8 cellular contexts compared by ENCODE assay signal in genomic region chr2:127702395-127703009, GRCh38. TPM values are rescaled to one million over a fixed set of nuclear protein-coding genes. Genes with fewer than 3 reads are reported as not detected.
DNase-seq lines count a peak whose midpoint lies in the region; ATAC-seq and TF ChIP-seq lines count a peak whose summit lies in the region.

No MANE protein-coding gene starts in this region.

- peak overlapping the region; percentile 76 to 97 (median 89) for H3K4me2 ChIP-seq in BLaER1 treated with 17β-estradiol and CSF1 and Interleukin-3, amounts not matched to agents 10 nM and 100 nM

- peaks cover 6% of the 10 kb centered on the region for H3K27me3 Mint-ChIP-seq in nephron progenitor cell (ENCODE audit: low read depth, poor library complexity)

- peaks cover 34 to 51% (median 40%) of the 10 kb centered on the region in 10 experiments for H3K4me1 ChIP-seq in BLaER1 treated with 17β-estradiol and CSF1 and Interleukin-3, amounts not matched to agents 10 nM and 100 nM
- H3K4me1 ChIP-seq in ectodermal cell (ENCODE audit: control insufficient read depth, insufficient read depth, low read length) = peaks cover 17% of the 10 kb centered on the region

- H3K9me3 Mint-ChIP-seq in nephron progenitor cell = no peaks in the 10 kb centered on the region

- peak overlapping the region; percentile 68 to 89 (median 80) for H3K4me3 ChIP-seq in BLaER1 treated with 17β-estradiol and CSF1 and Interleukin-3, amounts not matched to agents 10 nM and 100 nM
- H3K4me3 ChIP-seq in ectodermal cell (ENCODE audit: insufficient read depth, low read depth, low read length) = peak overlapping the region; percentile 83

- TF ChIP-seq CTCF in nephron progenitor cell (IDR thresholded peaks at IDR 0.05) = no peak

- H3K27me3 ChIP-seq in BLaER1 treated with 17β-estradiol and CSF1 and Interleukin-3, amounts not matched to agents 10 nM and 100 nM = no peaks in the 10 kb centered on the region
- no peaks in the 10 kb centered on the region for H3K27me3 ChIP-seq in ectodermal cell (ENCODE audit: control insufficient read depth, insufficient read depth, low read length, poor library complexity, severe bottlenecking)

- no peaks in the 10 kb centered on the region for H3K9me3 ChIP-seq in BLaER1 treated with 17β-estradiol and CSF1 and Interleukin-3, amounts not matched to agents 10 nM and 100 nM (replicated peaks in 1 of 11)
- no peaks in the 10 kb centered on the region for H3K9me3 ChIP-seq in ectodermal cell (ENCODE audit: control insufficient read depth, low read length)

- H3K36me3 Mint-ChIP-seq in nephron progenitor cell (ENCODE audit: low read depth) = peaks cover 49% of the 10 kb centered on the region

- peaks cover 11 to 37% (median 31%) of the 10 kb centered on the region in 11 experiments; a peak in 18 of 22 replicates for H4K20me1 ChIP-seq in BLaER1 treated with 17β-estradiol and CSF1 and Interleukin-3, amounts not matched to agents 10 nM and 100 nM

- peak; percentile 23 for DNase-seq in NCI-H69 (lab: John Stamatoyannopoulos, UW)
- no peak for DNase-seq in nephron progenitor cell
- no peak for DNase-seq in AG08395 (ENCODE audit: low spot score)
- DNase-seq in NCI-H2196 (lab: John Stamatoyannopoulos, UW; ENCODE audit: unreplicated experiment) = no peak
- no peak for DNase-seq in inferior parietal cortex (ENCODE audit: extremely low spot score)

- H3K36me3 ChIP-seq in BLaER1 treated with 17β-estradiol and CSF1 and Interleukin-3, amounts not matched to agents 10 nM and 100 nM = peaks cover 20 to 49% (median 40%) of the 10 kb centered on the region in 11 experiments
- H3K36me3 ChIP-seq in ectodermal cell (ENCODE audit: control insufficient read depth, insufficient read depth, low read length) = peaks cover 12% of the 10 kb centered on the region

- peak overlapping the region; percentile 94 to 99 (median 99) for H3K27ac ChIP-seq in BLaER1 treated with 17β-estradiol and CSF1 and Interleukin-3, amounts not matched to agents 10 nM and 100 nM
- H3K27ac ChIP-seq in ectodermal cell (ENCODE audit: insufficient read depth, low read depth, low read length, poor library complexity, severe bottlenecking) = peak overlapping the region; percentile 90

- H3K4me3 Mint-ChIP-seq in nephron progenitor cell = peak overlapping the region; percentile 80

- peak overlapping the region; percentile 92 to 99 (median 98) for H3K9ac ChIP-seq in BLaER1 treated with 17β-estradiol and CSF1 and Interleukin-3, amounts not matched to agents 10 nM and 100 nM

- 78% methylated on average over 19 of the region's 19 CpGs for WGBS in ectodermal cell, 2 experiments

- ATAC-seq in GM21723 (IDR thresholded peaks at IDR 0.05; ENCODE audit: unreplicated experiment) = no peak

- peaks cover 43% of the 10 kb centered on the region for H3K4me1 Mint-ChIP-seq in nephron progenitor cell

- H3K27ac Mint-ChIP-seq in nephron progenitor cell = peak overlapping the region; percentile 20

RNA-seq across cellular contexts. Expression of gene SFT2D3, which starts 1.2 kb away (rescaled TPM):
- polyA plus RNA-seq in ectodermal cell (2013, experiment 1 of 4) = 19.5 TPM
- polyA plus RNA-seq in ectodermal cell (2013, experiment 2 of 4) = 21.9 TPM
- polyA plus RNA-seq in ectodermal cell (2013, experiment 3 of 4) = 18.0 TPM
- 19.6 TPM for polyA plus RNA-seq in ectodermal cell (2013, experiment 4 of 4)

RNA-seq across cellular contexts. Expression of gene LIMS2, which starts 27.2 kb away (rescaled TPM):
- polyA plus RNA-seq in ectodermal cell (2013, experiment 1 of 4) = 2.4 TPM
- 3.1 TPM for polyA plus RNA-seq in ectodermal cell (2013, experiment 2 of 4)
- 3.1 TPM for polyA plus RNA-seq in ectodermal cell (2013, experiment 3 of 4)
- polyA plus RNA-seq in ectodermal cell (2013, experiment 4 of 4) = 4.2 TPM

RNA-seq across cellular contexts. Expression of gene GPR17, which starts 56.5 kb away (rescaled TPM):
- not detected for polyA plus RNA-seq in ectodermal cell (2013, experiment 1 of 4)
- polyA plus RNA-seq in ectodermal cell (2013, experiment 2 of 4) = 0.21 TPM
- polyA plus RNA-seq in ectodermal cell (2013, experiment 3 of 4) = 0.32 TPM
- polyA plus RNA-seq in ectodermal cell (2013, experiment 4 of 4) = 0.36 TPM
